In the genomic region with DNA sequence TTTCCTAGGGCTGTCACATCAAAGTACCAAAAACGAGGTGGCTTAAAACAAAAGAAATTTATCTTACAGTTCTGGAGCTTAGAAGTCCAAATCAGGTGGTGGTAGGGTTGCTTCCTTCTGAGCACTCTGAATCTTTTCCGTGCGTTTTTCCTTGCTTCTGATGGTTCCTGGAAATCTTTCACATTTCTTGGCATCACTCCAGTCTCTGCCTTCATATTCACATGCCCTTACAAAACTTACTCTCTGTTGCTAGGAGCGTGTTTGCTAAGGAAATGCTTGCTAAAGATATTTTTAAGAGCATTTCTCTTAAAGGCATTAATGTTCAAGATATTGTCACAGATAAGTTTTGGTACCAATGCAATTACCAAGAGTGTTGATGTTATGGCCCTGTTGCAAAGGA, we compare ENCODE assay signal across 20 cellular contexts. TPM values are rescaled to one million over a fixed set of nuclear protein-coding genes. Genes with fewer than 3 reads are reported as not detected.
"Had no signal": no experiment of that assay in that cellular context is flagged by ENCODE, and none has a peak within 500 bp of the region (broad histone marks: within the 10 kb centered on the region; RNA-seq: fewer than 3 reads in every experiment).

No MANE protein-coding gene starts in this region.

RNA-seq across cellular contexts. Expression of gene SPATA31A6, which starts 49.6 kb away (rescaled TPM):
- total RNA-seq: kidney, left colon, left ventricle myocardium inferior, lower leg skin, lung, mesothelial cell of epicardium, mononuclear cell, natural killer cell, omental fat pad, ovary, progenitor cell of endocrine pancreas, sigmoid colon, spleen, subcutaneous adipose tissue, temporal lobe, tibial nerve, upper lobe of left lung, urinary bladder, vagina had no signal
- polyA plus RNA-seq: lung, ovary, sigmoid colon, small intestine, spleen, urinary bladder had no signal
